Comparison of ENCODE assay signal across 1 cellular context in the genomic region with DNA sequence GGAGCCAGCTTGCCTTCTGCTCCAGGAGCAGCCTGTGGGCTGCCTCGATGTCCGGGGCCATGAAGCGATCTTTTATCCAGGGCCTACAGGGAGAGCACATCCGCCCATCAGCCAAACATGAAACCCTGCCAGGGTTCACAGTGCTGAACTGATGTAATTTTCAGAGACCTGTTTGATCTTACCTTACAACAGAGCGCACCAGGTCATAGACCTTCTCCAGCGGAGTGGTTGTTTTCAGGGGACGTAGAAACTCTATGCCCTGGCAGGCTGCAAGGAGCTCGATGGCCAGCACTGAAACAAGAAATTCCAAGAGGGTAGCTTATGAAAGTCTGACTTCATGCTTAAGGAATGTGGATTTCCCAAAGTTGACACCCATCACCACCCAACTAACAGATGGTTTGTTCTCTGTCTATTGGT.
TF ChIP-seq lines count a peak whose summit lies in the region.

No MANE protein-coding gene starts in this region.

TF ChIP-seq in GM23338, 12 proteins besides CTCF, POLR2A, EP300 and RAD21 (continued from another document):
- TF ChIP-seq, protein P1, sequence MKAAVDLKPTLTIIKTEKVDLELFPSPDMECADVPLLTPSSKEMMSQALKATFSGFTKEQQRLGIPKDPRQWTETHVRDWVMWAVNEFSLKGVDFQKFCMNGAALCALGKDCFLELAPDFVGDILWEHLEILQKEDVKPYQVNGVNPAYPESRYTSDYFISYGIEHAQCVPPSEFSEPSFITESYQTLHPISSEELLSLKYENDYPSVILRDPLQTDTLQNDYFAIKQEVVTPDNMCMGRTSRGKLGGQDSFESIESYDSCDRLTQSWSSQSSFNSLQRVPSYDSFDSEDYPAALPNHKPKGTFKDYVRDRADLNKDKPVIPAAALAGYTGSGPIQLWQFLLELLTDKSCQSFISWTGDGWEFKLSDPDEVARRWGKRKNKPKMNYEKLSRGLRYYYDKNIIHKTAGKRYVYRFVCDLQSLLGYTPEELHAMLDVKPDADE (IDR thresholded peaks at IDR 0.05), result no peak
- no peak for TF ChIP-seq CREB1 (CRISPR knock-in tag; IDR thresholded peaks at IDR 0.05; ENCODE audit: low read depth)
- no peak for TF ChIP-seq EZH2 (IDR thresholded peaks at IDR 0.05; ENCODE audit: low read depth, unreplicated experiment)
